8 cellular contexts compared by ENCODE assay signal in the genomic region with DNA sequence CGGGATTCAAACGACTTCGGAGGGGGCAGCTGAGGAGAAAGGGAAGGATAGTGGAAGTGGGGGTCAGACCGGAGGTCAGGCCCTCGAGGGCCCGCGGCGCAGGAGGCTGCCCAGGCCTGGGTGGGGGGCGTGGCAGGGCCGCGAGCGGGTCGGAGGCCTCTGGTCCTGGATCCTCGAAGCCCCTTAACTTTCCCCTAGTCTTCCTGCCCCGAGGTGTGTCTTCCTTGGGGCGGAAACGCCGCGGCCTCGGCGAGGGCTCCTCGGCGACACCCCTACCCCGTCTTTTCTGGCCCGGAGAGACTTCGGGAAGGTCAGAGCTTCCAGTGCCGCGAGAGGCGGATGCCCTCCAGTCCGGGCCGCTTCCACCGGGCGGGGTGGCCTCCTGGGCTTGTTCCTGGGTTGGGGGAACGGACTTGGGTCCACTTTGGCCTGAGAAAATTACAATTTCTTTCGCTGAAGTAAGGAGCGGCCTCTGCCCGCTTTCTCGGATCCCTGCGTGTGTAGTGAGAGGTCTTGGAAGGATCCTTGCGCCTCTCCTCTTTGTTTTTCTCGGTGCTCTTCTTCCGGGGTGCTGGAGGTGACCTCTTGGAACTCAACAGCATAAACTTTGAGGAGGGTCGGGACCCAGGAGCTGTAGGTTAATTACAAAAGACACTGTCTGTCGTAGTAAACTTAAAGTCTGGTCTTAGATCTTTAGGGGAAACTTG. TPM values are rescaled to one million over a fixed set of nuclear protein-coding genes. Genes with fewer than 3 reads are reported as not detected.
DNase-seq lines count a peak whose midpoint lies in the region; ATAC-seq and TF ChIP-seq lines count a peak whose summit lies in the region.

No MANE protein-coding gene starts in this region.

- peak overlapping the region; percentile 98 for H3K27ac Mint-ChIP-seq in stimulated activated naive CD8-positive, alpha-beta T cell treated with anti-CD3 and anti-CD28 coated beads, Interleukin-15, Interleukin-2, amounts not matched to agents 100 ng/mL and 50 ng/mL, for 24 hours

- peak; percentile 6 for ATAC-seq in GM18861 (IDR thresholded peaks at IDR 0.05; ENCODE audit: unreplicated experiment)
- peak; percentile 6 for ATAC-seq in HG03039 (IDR thresholded peaks at IDR 0.05; ENCODE audit: unreplicated experiment)

- peak overlapping the region; percentile 99 for H3K4me3 Mint-ChIP-seq in stimulated activated naive CD8-positive, alpha-beta T cell treated with anti-CD3 and anti-CD28 coated beads, Interleukin-15, Interleukin-2, amounts not matched to agents 100 ng/mL and 50 ng/mL, for 24 hours

- H3K27ac ChIP-seq in AG04450 (ENCODE audit: low read depth, low read length) (peak overlapping the region; percentile 94), RWPE1 (peak overlapping the region; percentile 96)

- CTCF ChIA-PET in AG04450 (lab: Charles Lee) (interaction anchor here (0.9 to 3.1 kb wide), 2 partner anchors 13 to 66 kb away, joined by 4 to 21 read pairs; partner anchors contain the start of gene ZNF821), RWPE1 (lab: Yijun Ruan, JAX) (interaction anchor here (4.3 kb wide), 1 partner anchor 13 kb away, joined by 23 read pairs; the partner anchor contains the start of gene ZNF821)

- H3K27me3 ChIP-seq in AG04450 (ENCODE audit: control insufficient read depth, insufficient read depth, low read length), result no peaks in the 10 kb centered on the region

- H3K9me3 ChIP-seq in AG04450 (ENCODE audit: control insufficient read depth, insufficient read depth, low read length), result no peaks in the 10 kb centered on the region; the same call in 1 of the 2 replicates

- peaks cover 45% of the 10 kb centered on the region for H3K4me1 Mint-ChIP-seq in stimulated activated naive CD8-positive, alpha-beta T cell treated with anti-CD3 and anti-CD28 coated beads, Interleukin-15, Interleukin-2, amounts not matched to agents 100 ng/mL and 50 ng/mL, for 24 hours (ENCODE audit: low read depth)

- peaks cover 11% of the 10 kb centered on the region for H3K36me3 Mint-ChIP-seq in stimulated activated naive CD8-positive, alpha-beta T cell treated with anti-CD3 and anti-CD28 coated beads, Interleukin-15, Interleukin-2, amounts not matched to agents 100 ng/mL and 50 ng/mL, for 24 hours (ENCODE audit: low read depth)

- DNase-seq in AG04450 (ENCODE audit: low read depth, low spot score) (no peak), RWPE1 (ENCODE audit: low spot score) (peak; percentile 46), cerebellum (ENCODE audit: low spot score) (peak; percentile 15), left kidney (ENCODE audit: low read depth, low spot score) (peak; percentile 73), mesenteric fat pad (ENCODE audit: low spot score) (no peak)

- H3K27me3 Mint-ChIP-seq in stimulated activated naive CD8-positive, alpha-beta T cell treated with anti-CD3 and anti-CD28 coated beads, Interleukin-15, Interleukin-2, amounts not matched to agents 100 ng/mL and 50 ng/mL, for 24 hours, result no peaks in the 10 kb centered on the region

- no peaks in the 10 kb centered on the region for H3K9me3 Mint-ChIP-seq in stimulated activated naive CD8-positive, alpha-beta T cell treated with anti-CD3 and anti-CD28 coated beads, Interleukin-15, Interleukin-2, amounts not matched to agents 100 ng/mL and 50 ng/mL, for 24 hours

- TF ChIP-seq CTCF in AG04450 (IDR thresholded peaks at IDR 0.05; ENCODE audit: low read depth, low read length), result no peak
- no peak for TF ChIP-seq CTCF in RWPE1 (conservative IDR thresholded peaks at IDR 0.05; ENCODE audit: low read depth)

- POLR2A ChIA-PET in AG04450 (lab: Yijun Ruan, JAX), result interaction anchor here (0.9 to 2.8 kb wide), 3 partner anchors 12 to 79 kb away, joined by 4 to 18 read pairs (median 5); partner anchors contain the start of gene ZNF821
- POLR2A ChIA-PET in RWPE1 (lab: Yijun Ruan, JAX; ENCODE audit: low non-redundant PET), result interaction anchor here (0.5 to 1.0 kb wide), 3 partner anchors 7 to 50 kb away, joined by 3 read pairs; partner anchors contain the start of gene ATXN1L

- H3K4me3 ChIP-seq in AG04450 (ENCODE audit: low read depth, low read length), result peak overlapping the region; percentile 91

RNA-seq across cellular contexts. Expression of gene IST1, which starts 0.5 kb away (rescaled TPM):
- polyA plus RNA-seq in AG04450 (2011; rRNA removed), result 225 and 260 TPM in 2 replicates
- 193 and 205 TPM in 2 replicates for polyA minus RNA-seq in AG04450 (2011; rRNA and poly(A)+ RNA removed)
- total RNA-seq in cerebellum, result 134 TPM
- 171 TPM for total RNA-seq in mesenteric fat pad

RNA-seq across cellular contexts. Expression of gene ZNF821, which starts 11.8 kb away (rescaled TPM):
- 6.3 and 6.5 TPM in 2 replicates for polyA plus RNA-seq in AG04450 (2011; rRNA removed)
- 3.4 and 5.0 TPM in 2 replicates for polyA minus RNA-seq in AG04450 (2011; rRNA and poly(A)+ RNA removed)
- total RNA-seq in cerebellum (22.2 TPM), mesenteric fat pad (6.7 TPM)

RNA-seq across cellular contexts. Expression of gene ATXN1L, which starts 50.1 kb away (rescaled TPM):
- polyA plus RNA-seq in AG04450 (2011; rRNA removed), result 11.3 and 13.7 TPM in 2 replicates
- 14.1 and 14.9 TPM in 2 replicates for polyA minus RNA-seq in AG04450 (2011; rRNA and poly(A)+ RNA removed)
- 13.2 TPM for total RNA-seq in cerebellum
- 44.4 TPM for total RNA-seq in mesenteric fat pad

Comparison
In these comparisons a context has a peak if more than half of its experiments do, and no peak if none do; other contexts are left out.
1. DNase-seq: peak in RWPE1 (single experiment), cerebellum (single experiment) and left kidney (single experiment); none in AG04450 (single experiment) and mesenteric fat pad (single experiment).